Comparison of ENCODE assay signal across 13 cellular contexts in the genomic region with DNA sequence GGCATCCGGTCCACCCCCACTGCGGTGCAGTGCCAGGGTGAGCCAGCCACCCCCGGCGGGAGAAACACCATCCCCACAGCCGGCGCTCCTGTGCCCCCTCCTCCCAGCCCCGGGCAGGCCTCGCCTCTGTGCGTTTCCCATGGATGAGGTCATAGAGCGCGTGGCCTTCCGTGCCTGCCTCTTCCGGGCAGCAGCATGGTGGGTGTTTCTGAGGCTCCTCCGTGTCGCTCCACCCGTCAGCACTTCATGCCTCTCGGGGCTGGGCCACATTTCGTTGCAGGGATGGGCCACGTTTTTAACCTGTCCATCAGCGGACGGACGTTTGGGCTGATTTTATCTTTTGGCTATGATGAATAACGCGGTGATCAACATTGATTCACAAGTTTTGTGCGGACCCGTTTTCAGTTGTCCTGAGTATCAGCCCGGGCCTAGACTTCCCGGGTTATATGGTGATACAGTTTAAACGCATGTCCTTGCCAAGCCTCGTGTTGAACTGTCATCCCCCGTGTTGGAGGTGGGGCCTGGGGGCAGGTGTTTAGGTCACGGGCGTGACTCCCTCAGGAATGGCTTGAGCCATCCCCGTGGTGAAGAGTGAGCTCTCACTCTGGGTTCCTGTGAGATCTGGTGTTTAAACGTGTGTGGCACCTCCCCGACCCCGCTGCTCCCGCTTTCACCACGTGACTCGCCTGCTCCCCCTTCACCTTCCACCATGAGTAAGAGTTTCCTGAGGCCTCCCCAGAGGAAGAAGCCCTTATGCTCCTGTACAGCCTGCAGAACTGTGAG.
A peak's percentile ranks its signal among the peaks of the same experiment; 100 is the strongest.
DNase-seq lines count a peak whose midpoint lies in the region; ATAC-seq and TF ChIP-seq lines count a peak whose summit lies in the region.
"Had no signal": no experiment of that assay in that cellular context is flagged by ENCODE, and none has a peak within 500 bp of the region (broad histone marks: within the 10 kb centered on the region; RNA-seq: fewer than 3 reads in every experiment).

No MANE protein-coding gene starts in this region.

- no peaks in the 10 kb centered on the region for H3K27me3 Mint-ChIP-seq in activated T-cell treated with anti-CD3 and anti-CD28 coated beads, Interleukin-2, amount 50 U/mL, for 24 hours

- H3K9me3 Mint-ChIP-seq in activated T-cell treated with anti-CD3 and anti-CD28 coated beads, Interleukin-2, amount 50 U/mL, for 24 hours, result peaks cover 8% of the 10 kb centered on the region
- H3K9me3 Mint-ChIP-seq: CD4-positive, alpha-beta T cell had no signal

- no peak for ATAC-seq in left lung
- ATAC-seq in upper lobe of right lung, result no peak
- ATAC-seq: activated CD8-positive, alpha-beta memory T cell treated with anti-CD3 and anti-CD28 coated beads, Interleukin-2, amount 10 ng/mL, durations not matched to agents 7 days and 5 days; T-helper 17 cell had no signal

- intact Hi-C loops in left lung (cut with DNase I), result no loop called here
- intact Hi-C loops in upper lobe of right lung (cut with DNase I), result no loop called here

- no peak overlapping the region for H3K4me3 Mint-ChIP-seq in activated T-cell treated with anti-CD3 and anti-CD28 coated beads, Interleukin-2, amount 50 U/mL, for 24 hours
- H3K4me3 Mint-ChIP-seq: activated CD8-positive, alpha-beta memory T cell treated with anti-CD3 and anti-CD28 coated beads, Interleukin-2, amount 10 ng/mL, durations not matched to agents 7 days and 5 days; CD4-positive, alpha-beta T cell; T-helper 17 cell had no signal

- no peaks in the 10 kb centered on the region for H3K36me3 ChIP-seq in left lung
- H3K36me3 ChIP-seq in upper lobe of right lung, result no peaks in the 10 kb centered on the region

- H3K27ac ChIP-seq in left lung (no peak overlapping the region), upper lobe of right lung (no peak overlapping the region)

- H3K27ac Mint-ChIP-seq in activated T-cell treated with anti-CD3 and anti-CD28 coated beads, Interleukin-2, amount 50 U/mL, for 24 hours, result peak overlapping the region; percentile 13
- H3K27ac Mint-ChIP-seq: activated CD8-positive, alpha-beta memory T cell treated with anti-CD3 and anti-CD28 coated beads, Interleukin-2, amount 10 ng/mL, durations not matched to agents 7 days and 5 days; CD4-positive, alpha-beta T cell; T-helper 17 cell had no signal

- no peak overlapping the region for H3K4me3 ChIP-seq in left lung
- H3K4me3 ChIP-seq in upper lobe of right lung, result no peak overlapping the region

- no peak for TF ChIP-seq CTCF in left lung (IDR thresholded peaks at IDR 0.05)
- TF ChIP-seq CTCF in upper lobe of right lung (IDR thresholded peaks at IDR 0.05), result no peak
- TF ChIP-seq CTCF in GM20000 (IDR thresholded peaks at IDR 0.05; ENCODE audit: extremely low read depth, missing control alignments), result no peak

- H3K4me1 ChIP-seq in left lung (peaks cover 0 to 4% of the 10 kb centered on the region in 2 donors), upper lobe of right lung (no peaks in the 10 kb centered on the region)

- H3K27me3 ChIP-seq in left lung, result peaks cover 0 to 26% of the 10 kb centered on the region in 2 donors
- no peaks in the 10 kb centered on the region for H3K27me3 ChIP-seq in upper lobe of right lung

- peak; percentile 60 for DNase-seq in stimulated activated CD4-positive, alpha-beta T cell treated with anti-CD3 and anti-CD28 coated beads, Interleukin-15, amount 100 ng/mL, for 24 hours
- DNase-seq in stimulated activated CD4-positive, alpha-beta T cell treated with anti-CD3 and anti-CD28 coated beads, Interleukin-12 subunit alpha, Interleukin-12 subunit beta, amount 100 ng/mL, for 4 hours, result no peak
- no peak for DNase-seq in activated T-cell treated with anti-CD3 and anti-CD28 coated beads, Interleukin-2, amount 50 U/mL, for 24 hours
- peak; percentile 26 to 73 for DNase-seq in left lung
- peak; percentile 59 for DNase-seq in upper lobe of right lung
- no peak for DNase-seq in inferior parietal cortex (ENCODE audit: extremely low spot score)
- DNase-seq in hypothalamus (lab: John Stamatoyannopoulos, UW), result no peak
- no peak for DNase-seq in GM20000 (ENCODE audit: low spot score)
- DNase-seq: activated CD8-positive, alpha-beta memory T cell treated with anti-CD3 and anti-CD28 coated beads, Interleukin-2, amount 10 ng/mL, durations not matched to agents 7 days and 5 days; CD4-positive, alpha-beta T cell; erythroblast; NCI-H146 had no signal

- H3K4me1 Mint-ChIP-seq in activated T-cell treated with anti-CD3 and anti-CD28 coated beads, Interleukin-2, amount 50 U/mL, for 24 hours (ENCODE audit: low read depth), result peaks cover 9% of the 10 kb centered on the region
- H3K4me1 Mint-ChIP-seq: T-helper 17 cell had no signal

- no peaks in the 10 kb centered on the region for H3K36me3 Mint-ChIP-seq in activated T-cell treated with anti-CD3 and anti-CD28 coated beads, Interleukin-2, amount 50 U/mL, for 24 hours (ENCODE audit: low read depth)
- H3K36me3 Mint-ChIP-seq: activated CD8-positive, alpha-beta memory T cell treated with anti-CD3 and anti-CD28 coated beads, Interleukin-2, amount 10 ng/mL, durations not matched to agents 7 days and 5 days had no signal

- no peaks in the 10 kb centered on the region for H3K9me3 ChIP-seq in left lung
- H3K9me3 ChIP-seq in upper lobe of right lung, result no peaks in the 10 kb centered on the region

Comparison
In these comparisons a context has a peak if more than half of its experiments do, and no peak if none do; other contexts are left out.
1. DNase-seq: peak in stimulated activated CD4-positive, alpha-beta T cell treated with anti-CD3 and anti-CD28 coated beads, Interleukin-15, amount 100 ng/mL, for 24 hours (single experiment), left lung (2 of 2) and upper lobe of right lung (single experiment); none in stimulated activated CD4-positive, alpha-beta T cell treated with anti-CD3 and anti-CD28 coated beads, Interleukin-12 subunit alpha, Interleukin-12 subunit beta, amount 100 ng/mL, for 4 hours (single experiment), activated T-cell treated with anti-CD3 and anti-CD28 coated beads, Interleukin-2, amount 50 U/mL, for 24 hours (single experiment), inferior parietal cortex (single experiment), hypothalamus (0 of 51) and GM20000 (single experiment).